Comparison of ENCODE assay signal across 24 cellular contexts in the genomic region with DNA sequence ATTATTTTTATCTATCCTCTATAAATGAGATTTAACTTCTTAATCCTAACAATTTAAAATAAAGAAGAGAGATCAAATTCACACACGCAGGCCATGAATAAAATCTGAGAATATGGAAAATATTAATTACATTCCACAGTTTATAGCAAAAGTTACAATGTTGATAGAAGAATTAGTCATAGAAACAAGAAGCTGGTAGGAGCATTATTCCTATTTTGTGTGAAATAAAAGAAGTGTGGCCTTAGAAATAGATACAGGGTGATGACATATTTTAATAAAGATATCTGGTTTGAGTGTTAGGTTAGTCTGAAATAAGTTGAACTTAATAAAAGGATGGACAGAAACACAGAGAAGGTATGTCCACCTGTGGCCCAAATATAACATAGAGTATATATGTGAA.
"Had no signal": no experiment of that assay in that cellular context is flagged by ENCODE, and none has a peak within 500 bp of the region (broad histone marks: within the 10 kb centered on the region; RNA-seq: fewer than 3 reads in every experiment).

No MANE protein-coding gene starts in this region.

- H3K9me3 ChIP-seq: colonic mucosa, esophagus squamous epithelium, gastrocnemius medialis, heart right ventricle, left lung, lower lobe of right lung had no signal

- DNase-seq: colonic mucosa; cortex of kidney; dermis blood vessel endothelial cell; dorsolateral prefrontal cortex; effector CD4-positive, alpha-beta T cell; effector memory CD4-positive, alpha-beta T cell; erythroblast; esophagus squamous epithelium; foreskin fibroblast; foreskin melanocyte; gastrocnemius medialis; glutamatergic neuron; head of caudate nucleus; heart right ventricle; hippocampal formation; left cardiac atrium; left lung; left ventricle myocardium superior; lower lobe of right lung; mesendoderm; midbrain had no signal

- H3K4me3 ChIP-seq: colonic mucosa, dorsolateral prefrontal cortex, esophagus squamous epithelium, gastrocnemius medialis, heart right ventricle, left lung, lower lobe of right lung had no signal

- FAIRE-seq: keratinocyte had no signal

- H3K27ac Mint-ChIP-seq: memory B cell had no signal

- H3K27me3 Mint-ChIP-seq: memory B cell had no signal

- H3K4me1 ChIP-seq: colonic mucosa, esophagus squamous epithelium, gastrocnemius medialis, heart right ventricle, left lung, lower lobe of right lung had no signal

- H3K4me3 Mint-ChIP-seq: memory B cell had no signal

- H3K27ac ChIP-seq: colonic mucosa, dorsolateral prefrontal cortex, epithelial cell of prostate, esophagus squamous epithelium, gastrocnemius medialis, heart right ventricle, left lung, lower lobe of right lung had no signal

- H3K27me3 ChIP-seq: colonic mucosa, dorsolateral prefrontal cortex, esophagus squamous epithelium, gastrocnemius medialis, heart right ventricle, left lung had no signal

- H3K4me1 Mint-ChIP-seq: memory B cell had no signal

- H3K9me3 Mint-ChIP-seq: memory B cell had no signal

- H3K36me3 ChIP-seq: colonic mucosa, esophagus squamous epithelium, gastrocnemius medialis, heart right ventricle, left lung, lower lobe of right lung had no signal

- H3K36me3 Mint-ChIP-seq: memory B cell had no signal
